Comparison of ENCODE assay signal across 21 cellular contexts in genomic region chr10:62662471-62662870, GRCh38.
"Had no signal": no experiment of that assay in that cellular context is flagged by ENCODE, and none has a peak within 500 bp of the region (broad histone marks: within the 10 kb centered on the region; RNA-seq: fewer than 3 reads in every experiment).

No MANE protein-coding gene starts in this region.

- ATAC-seq: Right ventricle myocardium inferior, SK-N-SH treated with all-trans-retinoic acid at 6 μM for 48 hours had no signal

- H3K4me1 ChIP-seq: Peyer's patch, SJCRH30 had no signal

- H3K4me2 ChIP-seq: PC-9 had no signal

- H3K27me3 ChIP-seq: Peyer's patch, SJCRH30 had no signal

- H2AFZ ChIP-seq: PC-9 had no signal

- DNase-seq: KBM-7, MV-4-11, NCI-H1048, NCI-H1105, NCI-H1436 treated with DMSO at 0.1 percent for 48 hours, NCI-H1694 treated with DMSO at 0.1 percent for 48 hours, NCI-H2029, NCI-H2081 treated with DMSO at 0.1 percent for 48 hours, NCI-H2171, NCI-H226, NCI-H446, NCI-H510A, NCI-H524 treated with DMSO at 0.1 percent for 48 hours, NCI-H69, NCI-H774, PC-9, Peyer's patch, SHP77 treated with DMSO at 0.1 percent for 48 hours, SJCRH30 had no signal

- H3K27ac ChIP-seq: PC-9, Peyer's patch, SJCRH30 had no signal

- H3K9me3 ChIP-seq: Peyer's patch, SJCRH30 had no signal

- H3K36me3 ChIP-seq: Peyer's patch, SJCRH30 had no signal

- H3K4me3 ChIP-seq: PC-9, Peyer's patch, SJCRH30 had no signal
